ENCODE assay signal across 18 cellular contexts in genomic region chr15:51771773-51772172, GRCh38.
"Had no signal": no experiment of that assay in that cellular context is flagged by ENCODE, and none has a peak within 500 bp of the region (broad histone marks: within the 10 kb centered on the region; RNA-seq: fewer than 3 reads in every experiment).

No MANE protein-coding gene starts in this region.

- H3K9me3 Mint-ChIP-seq: central memory CD8-positive, alpha-beta T cell; nephron progenitor cell; stimulated activated naive CD8-positive, alpha-beta T cell treated with anti-CD3 and anti-CD28 coated beads, Interleukin-15, Interleukin-2, amounts not matched to agents 100 ng/mL and 50 ng/mL, for 24 hours had no signal

- H3K27ac Mint-ChIP-seq: activated CD8-positive, alpha-beta memory T cell treated with anti-CD3 and anti-CD28 coated beads, Interleukin-2, amount 10 ng/mL, durations not matched to agents 7 days and 5 days; activated naive CD8-positive, alpha-beta T cell; nephron progenitor cell; stimulated activated naive CD8-positive, alpha-beta T cell treated with anti-CD3 and anti-CD28 coated beads, Interleukin-15, Interleukin-2, amounts not matched to agents 100 ng/mL and 50 ng/mL, for 24 hours had no signal

- H3K4me3 Mint-ChIP-seq: activated CD8-positive, alpha-beta memory T cell treated with anti-CD3 and anti-CD28 coated beads, Interleukin-2, amount 10 ng/mL, durations not matched to agents 7 days and 5 days; activated naive CD8-positive, alpha-beta T cell; central memory CD8-positive, alpha-beta T cell; nephron progenitor cell; stimulated activated naive CD8-positive, alpha-beta T cell treated with anti-CD3 and anti-CD28 coated beads, Interleukin-15, Interleukin-2, amounts not matched to agents 100 ng/mL and 50 ng/mL, for 24 hours had no signal

- DNase-seq: activated CD4-positive, alpha-beta T cell treated with anti-CD3 and anti-CD28 coated beads for 1 hour; activated CD4-positive, alpha-beta T cell treated with anti-CD3 and anti-CD28 coated beads, Interleukin-2, amount 50 U/mL, for 48 hours; activated CD8-positive, alpha-beta memory T cell treated with anti-CD3 and anti-CD28 coated beads, Interleukin-2, amount 10 ng/mL, durations not matched to agents 7 days and 5 days; activated effector memory CD4-positive, alpha-beta T cell treated with anti-CD3 and anti-CD28 coated beads, Interleukin-2, amount 50 U/mL, for 16 hours; activated T-cell treated with anti-CD3 and anti-CD28 coated beads, Interleukin-2, amount 50 U/mL, for 1 hour; amygdala; effector CD8-positive, alpha-beta T cell; foreskin keratinocyte; glutamatergic neuron; hypothalamus; kidney glomerular epithelial cell; nephron progenitor cell; right lobe of liver; upper lobe of left lung had no signal

- H3K27me3 Mint-ChIP-seq: activated CD8-positive, alpha-beta memory T cell treated with anti-CD3 and anti-CD28 coated beads, Interleukin-2, amount 10 ng/mL, durations not matched to agents 7 days and 5 days; activated naive CD8-positive, alpha-beta T cell; central memory CD8-positive, alpha-beta T cell; stimulated activated naive CD8-positive, alpha-beta T cell treated with anti-CD3 and anti-CD28 coated beads, Interleukin-15, Interleukin-2, amounts not matched to agents 100 ng/mL and 50 ng/mL, for 24 hours had no signal

- ATAC-seq: activated CD8-positive, alpha-beta memory T cell treated with anti-CD3 and anti-CD28 coated beads, Interleukin-2, amount 10 ng/mL, durations not matched to agents 7 days and 5 days; body of pancreas; foreskin keratinocyte; right lobe of liver had no signal
